1 cellular context compared by ENCODE assay signal in genomic region chr6:44217332-44218143, GRCh38.
TF ChIP-seq lines count a peak whose summit lies in the region.

No MANE protein-coding gene starts in this region.

TF ChIP-seq in SK-N-SH treated with all-trans-retinoic acid at 6 μM for 48 hours, 23 proteins besides CTCF, POLR2A, EP300 and RAD21 (continued from another document):
- TF ChIP-seq, protein P1, sequence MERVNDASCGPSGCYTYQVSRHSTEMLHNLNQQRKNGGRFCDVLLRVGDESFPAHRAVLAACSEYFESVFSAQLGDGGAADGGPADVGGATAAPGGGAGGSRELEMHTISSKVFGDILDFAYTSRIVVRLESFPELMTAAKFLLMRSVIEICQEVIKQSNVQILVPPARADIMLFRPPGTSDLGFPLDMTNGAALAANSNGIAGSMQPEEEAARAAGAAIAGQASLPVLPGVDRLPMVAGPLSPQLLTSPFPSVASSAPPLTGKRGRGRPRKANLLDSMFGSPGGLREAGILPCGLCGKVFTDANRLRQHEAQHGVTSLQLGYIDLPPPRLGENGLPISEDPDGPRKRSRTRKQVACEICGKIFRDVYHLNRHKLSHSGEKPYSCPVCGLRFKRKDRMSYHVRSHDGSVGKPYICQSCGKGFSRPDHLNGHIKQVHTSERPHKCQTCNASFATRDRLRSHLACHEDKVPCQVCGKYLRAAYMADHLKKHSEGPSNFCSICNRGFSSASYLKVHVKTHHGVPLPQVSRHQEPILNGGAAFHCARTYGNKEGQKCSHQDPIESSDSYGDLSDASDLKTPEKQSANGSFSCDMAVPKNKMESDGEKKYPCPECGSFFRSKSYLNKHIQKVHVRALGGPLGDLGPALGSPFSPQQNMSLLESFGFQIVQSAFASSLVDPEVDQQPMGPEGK (CRISPR knock-in tag; IDR thresholded peaks at IDR 0.05; ENCODE audit: borderline replicate concordance), result no peak
- TF ChIP-seq SNAI2 (CRISPR knock-in tag; IDR thresholded peaks at IDR 0.05), result no peak
- TF ChIP-seq ARNTL (CRISPR knock-in tag; IDR thresholded peaks at IDR 0.05; ENCODE audit: borderline replicate concordance, low read depth), result no peak
TF ChIP-seq in SK-N-SH treated with all-trans-retinoic acid at 6 μM for 48 hours: peak in this region for 0.
